In the genomic region with DNA sequence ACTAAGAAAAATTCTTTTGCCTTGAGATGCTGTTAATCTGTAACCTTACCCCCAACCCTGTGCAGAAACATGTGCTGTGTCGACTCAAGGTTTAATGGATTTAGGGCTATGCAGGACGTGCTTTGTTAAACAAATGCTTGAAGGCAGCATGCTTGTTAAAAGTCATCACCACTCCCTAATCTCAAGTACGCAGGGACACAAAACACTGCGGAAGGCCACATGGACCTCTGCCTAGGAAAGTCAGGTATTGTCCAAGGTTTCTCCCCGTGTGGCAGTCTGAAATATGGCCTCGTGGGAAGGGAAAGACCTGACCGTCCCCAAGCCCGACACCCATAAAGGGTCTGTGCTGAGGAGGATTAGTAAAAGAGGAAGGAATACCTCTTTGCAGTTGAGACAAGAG, we compare ENCODE assay signal across 7 cellular contexts. TPM values are rescaled to one million over a fixed set of nuclear protein-coding genes. Genes with fewer than 3 reads are reported as not detected.
DNase-seq lines count a peak whose midpoint lies in the region; TF ChIP-seq lines count a peak whose summit lies in the region.
"Not testable (repeated sequence)": the region's sequence is repeated elsewhere in the genome, so short reads cannot be mapped to it uniquely, and the experiment has no call there.
"Had no signal": no experiment of that assay in that cellular context is flagged by ENCODE, and none has a peak within 500 bp of the region (broad histone marks: within the 10 kb centered on the region; RNA-seq: fewer than 3 reads in every experiment).

No MANE protein-coding gene starts in this region.

- H2BK12ac ChIP-seq in trophoblast cell (ENCODE audit: low read length) = not testable (repeated sequence)

- H3K4me3 Mint-ChIP-seq in mesothelial cell of epicardium, nephron progenitor cell: not testable (repeated sequence)

- no CpG with 5 or more reads among the region's 8 CpGs for WGBS in trophoblast cell (ENCODE audit: extremely low coverage, insufficient coverage, insufficient read length)

- H4K91ac ChIP-seq in trophoblast cell (ENCODE audit: low read depth, low read length) = peak overlapping the region; percentile 85

- not testable (repeated sequence) for H3K27me3 Mint-ChIP-seq in mesothelial cell of epicardium (ENCODE audit: low read depth); nephron progenitor cell (ENCODE audit: low read depth, poor library complexity)

- H3K9me3 Mint-ChIP-seq in mesothelial cell of epicardium = not testable (repeated sequence)
- peaks cover 12% of the 10 kb centered on the region for H3K9me3 Mint-ChIP-seq in nephron progenitor cell

- H3K4ac ChIP-seq in trophoblast cell (ENCODE audit: low read depth, low read length) = not testable (repeated sequence)

- H3K4me2 ChIP-seq in trophoblast cell (ENCODE audit: low read length) = not testable (repeated sequence)

- H2AK5ac ChIP-seq in trophoblast cell (ENCODE audit: low read length) = not testable (repeated sequence)

- H2BK120ac ChIP-seq in trophoblast cell (ENCODE audit: insufficient read depth, low read length, poor library complexity) = peak overlapping the region; percentile 90

- H3K4me3 ChIP-seq in trophoblast cell (ENCODE audit: low read depth, low read length) = not testable (repeated sequence)

- not testable (repeated sequence) for H3K18ac ChIP-seq in trophoblast cell (ENCODE audit: low read length)

- not testable (repeated sequence) for H3K4me1 ChIP-seq in trophoblast cell (ENCODE audit: control insufficient read depth in 1 of 2, insufficient read depth in 2 of 2, low read length in 2 of 2)

- not testable (repeated sequence) for H3K23ac ChIP-seq in trophoblast cell (ENCODE audit: low read length)

- peak overlapping the region; percentile 49 for H3K27ac Mint-ChIP-seq in mesothelial cell of epicardium
- peak overlapping the region; percentile 76 for H3K27ac Mint-ChIP-seq in nephron progenitor cell

- H2BK5ac ChIP-seq in trophoblast cell (ENCODE audit: low read depth, low read length, poor library complexity) = peak overlapping the region; percentile 52

- not testable (repeated sequence) for H3K36me3 ChIP-seq in trophoblast cell (ENCODE audit: control insufficient read depth in 1 of 2, insufficient read depth in 2 of 2, low read length in 2 of 2)

- H3K4me1 Mint-ChIP-seq in mesothelial cell of epicardium = peaks cover 15% of the 10 kb centered on the region
- peaks cover 11% of the 10 kb centered on the region for H3K4me1 Mint-ChIP-seq in nephron progenitor cell

- H3K9me3 ChIP-seq in trophoblast cell (ENCODE audit: insufficient read depth, low read depth, low read length) = not testable (repeated sequence)

- H3K36me3 Mint-ChIP-seq in mesothelial cell of epicardium; nephron progenitor cell (ENCODE audit: low read depth): not testable (repeated sequence)

- H3K9ac ChIP-seq in trophoblast cell (ENCODE audit: low read length) = not testable (repeated sequence)

- not testable (repeated sequence) for H3K14ac ChIP-seq in trophoblast cell (ENCODE audit: low read length)

- H4K12ac ChIP-seq in trophoblast cell (ENCODE audit: low read depth, low read length) = not testable (repeated sequence)

- H3K79me2 ChIP-seq in trophoblast cell (ENCODE audit: control insufficient read depth, insufficient read depth, low read length, poor library complexity) = not testable (repeated sequence)

- H4K8ac ChIP-seq in trophoblast cell (ENCODE audit: low read depth, low read length) = not testable (repeated sequence)

- peak; percentile 5 for DNase-seq in NCI-H526 treated with DMSO at 0.1 percent for 48 hours (lab: John Stamatoyannopoulos, UW)
- peak; percentile 68 for DNase-seq in islet precursor cell
- DNase-seq in mesothelial cell of epicardium (ENCODE audit: low spot score in 2 of 2, unreplicated experiment in 2 of 2); nephron progenitor cell; trophoblast cell: not testable (repeated sequence)

- not testable (repeated sequence) for TF ChIP-seq CTCF in mesothelial cell of epicardium (IDR thresholded peaks at IDR 0.05; ENCODE audit: unreplicated experiment); nephron progenitor cell (IDR thresholded peaks at IDR 0.05)

- not testable (repeated sequence) for H2AFZ ChIP-seq in trophoblast cell (ENCODE audit: insufficient read depth, low read length, poor library complexity)

- H3K27me3 ChIP-seq in trophoblast cell (ENCODE audit: insufficient read depth, low read length) = not testable (repeated sequence)

- peak overlapping the region; percentile 94 for H3K27ac ChIP-seq in trophoblast cell (ENCODE audit: low read depth, low read length)

- peaks cover 14% of the 10 kb centered on the region for H3K79me1 ChIP-seq in trophoblast cell (ENCODE audit: low read length)

RNA-seq across cellular contexts. Expression of a gene that starts 18.8 kb away (rescaled TPM):
- total RNA-seq in mesothelial cell of epicardium = 9.1 to 9.3 TPM (median 9.2 TPM) in 3 replicates
- polyA plus RNA-seq in trophoblast cell (2013) = 1.3 and 1.8 TPM in 2 replicates

RNA-seq across cellular contexts. Expression of a gene that starts 54.4 kb away (rescaled TPM):
- 12.2 to 16.1 TPM (median 13.6 TPM) in 3 replicates for total RNA-seq in mesothelial cell of epicardium
- polyA plus RNA-seq in trophoblast cell (2013) = 4.7 and 5.0 TPM in 2 replicates
- polyA plus RNA-seq: CD14-positive monocyte; CD4-positive, alpha-beta memory T cell had no signal
